In the genomic region with DNA sequence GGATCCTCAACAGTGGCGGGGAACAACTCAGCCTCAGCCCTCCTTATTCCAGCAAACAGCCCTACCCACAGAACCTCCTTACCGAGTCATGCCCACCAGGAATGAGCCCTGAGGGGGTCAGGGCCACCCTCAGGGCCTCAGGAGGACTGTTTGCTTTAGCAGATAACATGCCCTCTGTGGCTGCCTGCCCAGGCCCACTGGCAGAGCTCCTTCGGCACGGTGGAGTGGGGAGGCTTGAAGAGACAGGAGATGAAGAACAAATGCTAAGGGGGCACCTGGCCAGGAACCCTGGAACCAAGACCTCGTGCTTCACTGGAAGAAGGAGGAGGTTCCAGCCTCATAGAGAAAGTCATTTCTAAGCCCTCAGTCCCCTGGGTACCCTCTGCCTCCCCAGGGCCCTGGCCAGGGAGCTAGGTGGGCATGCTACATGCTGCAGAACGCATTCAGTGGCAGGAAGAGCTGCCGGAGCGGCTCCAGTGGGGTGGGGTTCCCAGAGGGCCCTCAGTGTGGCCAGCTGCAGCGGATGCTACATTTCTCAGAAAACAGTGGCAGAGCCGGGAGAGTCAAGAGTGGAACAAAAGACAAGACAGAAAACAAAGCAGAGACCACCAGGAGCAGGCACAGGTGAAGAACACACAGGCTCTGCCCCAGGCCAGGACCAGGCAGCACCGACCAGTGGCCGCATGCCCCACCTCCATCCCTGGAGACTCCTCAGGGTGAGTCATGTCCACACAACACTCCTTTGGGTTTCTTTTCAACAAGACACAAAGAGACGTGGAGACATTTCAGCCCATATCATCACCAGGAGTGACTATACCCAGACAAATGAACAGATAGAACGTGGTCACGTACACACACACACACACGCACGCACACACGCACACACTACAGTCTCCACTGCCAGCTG, we compare ENCODE assay signal across 16 cellular contexts. TPM values are rescaled to one million over a fixed set of nuclear protein-coding genes. Genes with fewer than 3 reads are reported as not detected.
A peak's percentile ranks its signal among the peaks of the same experiment; 100 is the strongest.
DNase-seq lines count a peak whose midpoint lies in the region; ATAC-seq, FAIRE-seq and TF ChIP-seq lines count a peak whose summit lies in the region.
"Had no signal": no experiment of that assay in that cellular context is flagged by ENCODE, and none has a peak within 500 bp of the region (broad histone marks: within the 10 kb centered on the region; RNA-seq: fewer than 3 reads in every experiment).

No MANE protein-coding gene starts in this region.

- no peak overlapping the region for H3K4ac ChIP-seq in IMR-90 (ENCODE audit: low read depth, low read length)

- no peaks in the 10 kb centered on the region for H3K79me1 ChIP-seq in IMR-90 (ENCODE audit: low read depth in 1 of 2, low read length in 2 of 2)

- H3K18ac ChIP-seq in IMR-90 (ENCODE audit: low read depth, low read length): no peak overlapping the region

- no peak overlapping the region for H3K23ac ChIP-seq in IMR-90 (ENCODE audit: low read depth, low read length)

- dilution Hi-C loops in IMR-90 (cut with HindIII; ENCODE audit: low sequenced_read_pairs, unreplicated experiment): no loop called here

- peak; percentile 25 for DNase-seq in COLO829 (ENCODE audit: low spot score)
- peak; percentile 21 for DNase-seq in IMR-90
- DNase-seq in astrocyte (ENCODE audit: low read depth): peak; percentile 39
- peak; percentile 65 for DNase-seq in kidney tubule cell (ENCODE audit: low spot score)
- DNase-seq in activated T-helper 2 cell treated with anti-CD3 and anti-CD28 coated beads, Interferon-gamma antibody, Interleukin-2, Interleukin-4, amounts not matched to agents 10 μg/mL and 5 μg/mL and 100 μg/mL, durations not matched to agents 14 hours and 24 hours and 36 hours (ENCODE audit: low spot score): no peak
- DNase-seq in activated T-cell treated with anti-CD3 and anti-CD28 coated beads, Interleukin-2, amount 50 U/mL, for 4 hours: no peak
- DNase-seq: activated CD4-positive, CD25-positive, alpha-beta regulatory T cell; CD4-positive, alpha-beta memory T cell; GF-D8; lower lobe of right lung; NCI-H774 had no signal

- H4K20me1 ChIP-seq in IMR-90 (ENCODE audit: insufficient read depth, low read length): no peaks in the 10 kb centered on the region; the same call in 1 of the 2 replicates
- no peaks in the 10 kb centered on the region for H4K20me1 ChIP-seq in astrocyte (ENCODE audit: insufficient read depth, low read length)

- no peak overlapping the region for H2BK5ac ChIP-seq in IMR-90 (ENCODE audit: low read depth, low read length, poor library complexity, severe bottlenecking)

- H3K4me3 Mint-ChIP-seq in astrocyte (ENCODE audit: unreplicated experiment): peak overlapping the region; percentile 8
- H3K4me3 Mint-ChIP-seq in activated T-helper 2 cell treated with anti-CD3 and anti-CD28 coated beads, Interferon-gamma antibody, Interleukin-2, Interleukin-4, amounts not matched to agents 10 μg/mL and 5 μg/mL and 100 μg/mL, durations not matched to agents 14 hours and 24 hours and 36 hours (ENCODE audit: low read depth): no peak overlapping the region
- H3K4me3 Mint-ChIP-seq in activated T-cell treated with anti-CD3 and anti-CD28 coated beads, Interleukin-2, amount 50 U/mL, for 4 hours: no peak overlapping the region
- H3K4me3 Mint-ChIP-seq: CD4-positive, alpha-beta memory T cell; neural progenitor cell had no signal

- H3K9ac ChIP-seq in IMR-90 (ENCODE audit: low read depth, low read length) (no peak overlapping the region), astrocyte (ENCODE audit: low read length) (no peak overlapping the region)
- H3K9ac ChIP-seq: neural progenitor cell had no signal

- no peak overlapping the region for H2AK9ac ChIP-seq in IMR-90 (replicated peaks; ENCODE audit: low read depth, low read length, poor library complexity)

- no peak overlapping the region for H3K14ac ChIP-seq in IMR-90 (replicated peaks; ENCODE audit: low read depth, low read length)

- H3K9me1 ChIP-seq in IMR-90 (ENCODE audit: insufficient read depth, low read length): no peaks in the 10 kb centered on the region

- H2BK15ac ChIP-seq in IMR-90 (ENCODE audit: low read depth, low read length): no peak overlapping the region

- WGBS in IMR-90 (ENCODE audit: extremely low coverage in 2 of 2, insufficient read length in 1 of 2), 2 experiments: 65% methylated on average over 12 of the region's 18 CpGs; no CpG with 5 or more reads in 1 of the 2 experiments

- H4K8ac ChIP-seq in IMR-90 (ENCODE audit: low read depth in 2 of 2, low read length in 2 of 2): no peak overlapping the region

- H3K79me2 ChIP-seq in astrocyte (ENCODE audit: insufficient read depth, low read length): no peaks in the 10 kb centered on the region

- no TSS peak for BruUV-seq in IMR-90 (replicated peaks; lab: Mats Ljungman, UMichigan)

- no peak overlapping the region for H4K5ac ChIP-seq in IMR-90 (ENCODE audit: low read depth, low read length)

- H3K9me3 ChIP-seq in IMR-90 (ENCODE audit: control insufficient read depth, insufficient read depth, low read length): no peaks in the 10 kb centered on the region
- H3K9me3 ChIP-seq in astrocyte (ENCODE audit: insufficient read depth, low read depth, low read length): no peaks in the 10 kb centered on the region
- H3K9me3 ChIP-seq: lower lobe of right lung had no signal

- H3K4me1 Mint-ChIP-seq in astrocyte (ENCODE audit: low read depth, unreplicated experiment): peaks cover 13% of the 10 kb centered on the region
- H3K4me1 Mint-ChIP-seq in activated T-helper 2 cell treated with anti-CD3 and anti-CD28 coated beads, Interferon-gamma antibody, Interleukin-2, Interleukin-4, amounts not matched to agents 10 μg/mL and 5 μg/mL and 100 μg/mL, durations not matched to agents 14 hours and 24 hours and 36 hours (ENCODE audit: low read depth): peaks cover 11% of the 10 kb centered on the region
- H3K4me1 Mint-ChIP-seq in activated T-cell treated with anti-CD3 and anti-CD28 coated beads, Interleukin-2, amount 50 U/mL, for 4 hours (ENCODE audit: low read depth): peaks cover 12% of the 10 kb centered on the region
- H3K4me1 Mint-ChIP-seq: neural progenitor cell had no signal

- peaks cover 32% of the 10 kb centered on the region; the same call in 1 of the 2 replicates for H3K27me3 ChIP-seq in IMR-90 (ENCODE audit: control insufficient read depth, insufficient read depth, low read length)
- H3K27me3 ChIP-seq in astrocyte (ENCODE audit: insufficient read depth, low read length): no peaks in the 10 kb centered on the region
- H3K27me3 ChIP-seq: neural progenitor cell had no signal

- no peak for FAIRE-seq in astrocyte (lab: Jason Lieb, UNC)
- FAIRE-seq: endothelial cell of umbilical vein had no signal

- H3K36me3 ChIP-seq in IMR-90 (ENCODE audit: control insufficient read depth, insufficient read depth, low read length): no peaks in the 10 kb centered on the region
- no peaks in the 10 kb centered on the region for H3K36me3 ChIP-seq in astrocyte (ENCODE audit: insufficient read depth, low read length)
- H3K36me3 ChIP-seq: lower lobe of right lung, neural progenitor cell had no signal

- no peak overlapping the region for H4K91ac ChIP-seq in IMR-90 (ENCODE audit: insufficient read depth, low read depth, low read length)

- H3K36me3 Mint-ChIP-seq in astrocyte (ENCODE audit: low read depth, unreplicated experiment): peaks cover 4% of the 10 kb centered on the region
- no peaks in the 10 kb centered on the region for H3K36me3 Mint-ChIP-seq in activated T-helper 2 cell treated with anti-CD3 and anti-CD28 coated beads, Interferon-gamma antibody, Interleukin-2, Interleukin-4, amounts not matched to agents 10 μg/mL and 5 μg/mL and 100 μg/mL, durations not matched to agents 14 hours and 24 hours and 36 hours (ENCODE audit: low read depth)
- H3K36me3 Mint-ChIP-seq in activated T-cell treated with anti-CD3 and anti-CD28 coated beads, Interleukin-2, amount 50 U/mL, for 4 hours (ENCODE audit: insufficient read depth): no peaks in the 10 kb centered on the region
- H3K36me3 Mint-ChIP-seq: CD4-positive, alpha-beta memory T cell had no signal

- intact Hi-C loops in IMR-90 (cut with micrococcal nuclease): loop anchor here (5.0 kb wide), 1 partner anchor 227 kb away; no protein-coding TSS in a partner anchor
- intact Hi-C loops in activated T-helper 2 cell treated with anti-CD3 and anti-CD28 coated beads, Interferon-gamma antibody, Interleukin-2, Interleukin-4, amounts not matched to agents 10 μg/mL and 5 μg/mL and 100 μg/mL, durations not matched to agents 14 hours and 24 hours and 36 hours (cut with micrococcal nuclease): no loop called here

- no peak for TF ChIP-seq RAD21 in IMR-90 (IDR thresholded peaks at IDR 0.05; ENCODE audit: low read length)

- TF ChIP-seq CTCF in IMR-90 (conservative IDR thresholded peaks at IDR 0.05; ENCODE audit: low read depth, low read length) (no peak), astrocyte (IDR thresholded peaks at IDR 0.05; ENCODE audit: insufficient read depth, low read depth, low read length) (no peak)

- no peak overlapping the region for H3K56ac ChIP-seq in IMR-90 (ENCODE audit: extremely low read depth, insufficient read depth, low read length)

- no peak for TF ChIP-seq POLR2A in IMR-90 (IDR thresholded peaks at IDR 0.05; ENCODE audit: low read depth, low read length)

- H2AFZ ChIP-seq in IMR-90 (replicated peaks; ENCODE audit: low read length, poor library complexity) (no peak overlapping the region), astrocyte (ENCODE audit: low read depth, low read length) (no peak overlapping the region)
- H2AFZ ChIP-seq: neural progenitor cell had no signal

- no peaks in the 10 kb centered on the region for H3K4me1 ChIP-seq in IMR-90 (ENCODE audit: control insufficient read depth, insufficient read depth, low read length)
- H3K4me1 ChIP-seq in astrocyte (ENCODE audit: insufficient read depth, low read length): peaks cover 7% of the 10 kb centered on the region
- H3K4me1 ChIP-seq: lower lobe of right lung, neural progenitor cell had no signal

- H2AK5ac ChIP-seq in IMR-90 (ENCODE audit: low read depth, low read length): no peak overlapping the region

- H3K27me3 Mint-ChIP-seq in astrocyte (ENCODE audit: low read depth, unreplicated experiment): peaks cover 24% of the 10 kb centered on the region
- H3K27me3 Mint-ChIP-seq in activated T-helper 2 cell treated with anti-CD3 and anti-CD28 coated beads, Interferon-gamma antibody, Interleukin-2, Interleukin-4, amounts not matched to agents 10 μg/mL and 5 μg/mL and 100 μg/mL, durations not matched to agents 14 hours and 24 hours and 36 hours (ENCODE audit: low read depth): peaks cover 3% of the 10 kb centered on the region
- no peaks in the 10 kb centered on the region for H3K27me3 Mint-ChIP-seq in activated T-cell treated with anti-CD3 and anti-CD28 coated beads, Interleukin-2, amount 50 U/mL, for 4 hours (ENCODE audit: low read depth)
- H3K27me3 Mint-ChIP-seq: CD4-positive, alpha-beta memory T cell had no signal

- in situ Hi-C loops in IMR-90 (cut with MboI; ENCODE audit: low sequenced_read_pairs): loop anchor here (10.0 to 25.0 kb wide), 2 partner anchors 219 to 337 kb away; no protein-coding TSS in a partner anchor

- CTCF ChIA-PET in IMR-90 (lab: Yijun Ruan, JAX): no interaction called here

- ATAC-seq in IMR-90 (ENCODE audit: low read depth) (peak; percentile 55; the same call in 1 of the 2 replicates), GM21723 (IDR thresholded peaks at IDR 0.05; ENCODE audit: unreplicated experiment) (no peak), GM18861 (IDR thresholded peaks at IDR 0.05; ENCODE audit: unreplicated experiment) (no peak)
- ATAC-seq in activated T-cell treated with anti-CD3 and anti-CD28 coated beads, Interleukin-2, amount 50 U/mL, for 4 hours: no peak

- H3K27ac Mint-ChIP-seq in astrocyte (ENCODE audit: unreplicated experiment): no peak overlapping the region
- no peak overlapping the region for H3K27ac Mint-ChIP-seq in activated T-helper 2 cell treated with anti-CD3 and anti-CD28 coated beads, Interferon-gamma antibody, Interleukin-2, Interleukin-4, amounts not matched to agents 10 μg/mL and 5 μg/mL and 100 μg/mL, durations not matched to agents 14 hours and 24 hours and 36 hours

- H3K27ac ChIP-seq in IMR-90 (ENCODE audit: insufficient read depth, low read length) (no peak overlapping the region), astrocyte (ENCODE audit: low read depth, low read length) (no peak overlapping the region)
- H3K27ac ChIP-seq: lower lobe of right lung, neural progenitor cell, SK-N-MC had no signal

- no peak overlapping the region for H3K4me3 ChIP-seq in IMR-90 (ENCODE audit: insufficient read depth, low read depth, low read length)
- H3K4me3 ChIP-seq in astrocyte (ENCODE audit: insufficient read depth, low read depth, low read length): no peak overlapping the region
- H3K4me3 ChIP-seq: lower lobe of right lung, neural progenitor cell, SK-N-MC had no signal

- POLR2A ChIA-PET in IMR-90 (lab: Charles Lee; ENCODE audit: unreplicated experiment): no interaction called here

- no peak overlapping the region for H2BK20ac ChIP-seq in IMR-90 (ENCODE audit: low read depth, low read length)

- H2BK120ac ChIP-seq in IMR-90 (ENCODE audit: low read depth, low read length): no peak overlapping the region

- H3K9me3 Mint-ChIP-seq in astrocyte (ENCODE audit: unreplicated experiment): peaks cover 14% of the 10 kb centered on the region
- no peaks in the 10 kb centered on the region for H3K9me3 Mint-ChIP-seq in activated T-helper 2 cell treated with anti-CD3 and anti-CD28 coated beads, Interferon-gamma antibody, Interleukin-2, Interleukin-4, amounts not matched to agents 10 μg/mL and 5 μg/mL and 100 μg/mL, durations not matched to agents 14 hours and 24 hours and 36 hours
- no peaks in the 10 kb centered on the region for H3K9me3 Mint-ChIP-seq in activated T-cell treated with anti-CD3 and anti-CD28 coated beads, Interleukin-2, amount 50 U/mL, for 4 hours
- H3K9me3 Mint-ChIP-seq: CD4-positive, alpha-beta memory T cell; neural progenitor cell had no signal

- H3K4me2 ChIP-seq in IMR-90 (ENCODE audit: low read depth, low read length): no peak overlapping the region
- no peak overlapping the region for H3K4me2 ChIP-seq in astrocyte (ENCODE audit: low read length)
- H3K4me2 ChIP-seq: neural progenitor cell had no signal

RNA-seq across cellular contexts. Expression of a gene that starts 39.8 kb away (rescaled TPM):
- total RNA-seq in IMR-90 (2012; rRNA removed) (0.28 and 0.36 TPM in 2 replicates), astrocyte (4.3 and 4.9 TPM in 2 replicates)
- 0.10 and 0.22 TPM in 2 replicates for polyA plus RNA-seq in IMR-90 (2012; rRNA removed)
- polyA plus RNA-seq in IMR-90 (2012; cell fraction: cytosol; rRNA removed): 0.04 and 0.22 TPM in 2 replicates
- polyA plus RNA-seq in IMR-90 (2012; cell fraction: nucleus; rRNA removed; ENCODE audit: low replicate concordance): 0.38 and 0.40 TPM in 2 replicates
- 2.5 and 2.9 TPM in 2 replicates for total RNA-seq in activated T-helper 2 cell treated with anti-CD3 and anti-CD28 coated beads, Interferon-gamma antibody, Interleukin-2, Interleukin-4, amounts not matched to agents 10 μg/mL and 5 μg/mL and 100 μg/mL, durations not matched to agents 14 hours and 24 hours and 36 hours
- under 1 TPM; 0.42 to 0.78 (median 0.57) TPM for total RNA-seq in activated T-cell treated with anti-CD3 and anti-CD28 coated beads, Interleukin-2, amount 50 U/mL, for 4 hours

Comparison
In these comparisons a context has a peak if more than half of its experiments do, and no peak if none do; other contexts are left out.
1. DNase-seq: peak in COLO829 (single experiment), IMR-90 (single experiment), astrocyte (single experiment) and kidney tubule cell (single experiment); none in activated T-helper 2 cell treated with anti-CD3 and anti-CD28 coated beads, Interferon-gamma antibody, Interleukin-2, Interleukin-4, amounts not matched to agents 10 μg/mL and 5 μg/mL and 100 μg/mL, durations not matched to agents 14 hours and 24 hours and 36 hours (single experiment) and activated T-cell treated with anti-CD3 and anti-CD28 coated beads, Interleukin-2, amount 50 U/mL, for 4 hours (single experiment).